Comparison of ENCODE assay signal across 17 cellular contexts in the genomic region with DNA sequence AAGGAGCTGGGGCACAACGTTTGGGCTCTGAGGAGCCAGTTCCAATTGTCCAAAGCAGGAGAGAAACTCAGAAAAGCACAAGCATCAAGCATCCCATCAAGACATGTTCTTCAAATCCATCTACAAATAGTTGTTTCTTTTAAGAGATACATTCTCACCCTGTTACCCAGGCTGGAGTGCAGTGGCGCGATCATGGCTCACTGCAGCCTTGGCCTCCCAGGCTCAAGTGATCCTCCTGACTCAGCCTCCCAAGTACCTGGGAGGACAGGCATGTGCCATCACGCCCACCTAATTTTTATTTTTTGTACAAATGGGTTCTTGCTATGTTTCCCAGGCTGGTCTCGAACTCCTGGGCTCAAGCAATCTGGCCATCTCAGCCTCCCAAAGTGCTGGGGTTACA. TPM values are rescaled to one million over a fixed set of nuclear protein-coding genes. Genes with fewer than 3 reads are reported as not detected.
A peak's percentile ranks its signal among the peaks of the same experiment; 100 is the strongest.
DNase-seq lines count a peak whose midpoint lies in the region; ATAC-seq and TF ChIP-seq lines count a peak whose summit lies in the region.
"Had no signal": no experiment of that assay in that cellular context is flagged by ENCODE, and none has a peak within 500 bp of the region (broad histone marks: within the 10 kb centered on the region; RNA-seq: fewer than 3 reads in every experiment).

No MANE protein-coding gene starts in this region.

- H2BK12ac ChIP-seq in neuronal stem cell (ENCODE audit: low read length) = no peak overlapping the region

- no peak overlapping the region for H2AK5ac ChIP-seq in neuronal stem cell (ENCODE audit: low read depth, low read length)

- H3K4me2 ChIP-seq in neuronal stem cell (ENCODE audit: insufficient read depth, low read length, poor library complexity, severe bottlenecking) = no peak overlapping the region
- H3K4me2 ChIP-seq: BLaER1, GM23338 had no signal

- peak overlapping the region in 2 of 7 donors; percentile 30 to 45 for H3K27ac Mint-ChIP-seq in CD14-positive monocyte
- H3K27ac Mint-ChIP-seq in stimulated activated naive B cell treated with anti-CD40 and anti-IgM and Interleukin-4, amounts not matched to agents 10 μg/mL and 1 μg/mL and 100 μg/mL, for 72 hours = peak overlapping the region; percentile 3
- H3K27ac Mint-ChIP-seq: CD4-positive, alpha-beta T cell; GM23338 had no signal

- no peak overlapping the region for H3K4me3 ChIP-seq in neuronal stem cell (ENCODE audit: low read length in 2 of 2)
- H3K4me3 ChIP-seq: BLaER1, GM23338 had no signal

- no peak for TF ChIP-seq CTCF in CD14-positive monocyte (IDR thresholded peaks at IDR 0.05)

- H3K23ac ChIP-seq in neuronal stem cell (ENCODE audit: low read depth, low read length, poor library complexity) = peak overlapping the region; percentile 55

- H2AFZ ChIP-seq in neuronal stem cell (ENCODE audit: low read length) = no peak overlapping the region
- H2AFZ ChIP-seq: GM23338 had no signal

- no peak overlapping the region for H3K18ac ChIP-seq in neuronal stem cell (ENCODE audit: low read length)

- H3K4me1 Mint-ChIP-seq in CD14-positive monocyte = no peaks in the 10 kb centered on the region
- peaks cover 0 to under 1% of the 10 kb centered on the region in 2 donors for H3K4me1 Mint-ChIP-seq in stimulated activated naive B cell treated with anti-CD40 and anti-IgM and Interleukin-4, amounts not matched to agents 10 μg/mL and 1 μg/mL and 100 μg/mL, for 72 hours
- H3K4me1 Mint-ChIP-seq: GM23338 had no signal

- H3K36me3 Mint-ChIP-seq in CD14-positive monocyte = peaks cover 43 to 73% of the 10 kb centered on the region in 2 donors
- peaks cover 28 to 30% of the 10 kb centered on the region in 2 donors for H3K36me3 Mint-ChIP-seq in stimulated activated naive B cell treated with anti-CD40 and anti-IgM and Interleukin-4, amounts not matched to agents 10 μg/mL and 1 μg/mL and 100 μg/mL, for 72 hours

- ATAC-seq in stimulated activated naive B cell treated with anti-CD40 and anti-IgM and Interleukin-4, amounts not matched to agents 10 μg/mL and 1 μg/mL and 100 μg/mL, for 72 hours (replicated peaks) = no peak
- ATAC-seq: GM23338 had no signal

- H3K27me3 Mint-ChIP-seq in CD14-positive monocyte (ENCODE audit: low read depth in 3 of 3) = no peaks in the 10 kb centered on the region
- H3K27me3 Mint-ChIP-seq in stimulated activated naive B cell treated with anti-CD40 and anti-IgM and Interleukin-4, amounts not matched to agents 10 μg/mL and 1 μg/mL and 100 μg/mL, for 72 hours = no peaks in the 10 kb centered on the region
- H3K27me3 Mint-ChIP-seq: CD4-positive, alpha-beta T cell had no signal

- H3K27ac ChIP-seq in neuronal stem cell (replicated peaks; ENCODE audit: low read length) = no peak overlapping the region
- H3K27ac ChIP-seq: BLaER1 had no signal

- peaks cover 0 to 6% of the 10 kb centered on the region in 2 donors for H3K9me3 ChIP-seq in neuronal stem cell (replicated peaks in 1 of 2; ENCODE audit: control insufficient read depth in 2 of 2, insufficient read depth in 1 of 2, low read depth in 1 of 2, low read length in 2 of 2)

- intact Hi-C loops in CD14-positive monocyte (cut with micrococcal nuclease) = no loop called here

- no peak overlapping the region for H3K9ac ChIP-seq in neuronal stem cell (ENCODE audit: low read depth, low read length, poor library complexity)
- H3K9ac ChIP-seq: BLaER1 had no signal

- no peaks in the 10 kb centered on the region for H3K27me3 ChIP-seq in neuronal stem cell (ENCODE audit: control insufficient read depth in 3 of 3, insufficient read depth in 3 of 3, low read depth in 1 of 3, low read length in 3 of 3)
- H3K27me3 ChIP-seq: BLaER1 had no signal

- WGBS in neuronal stem cell (ENCODE audit: extremely low coverage in 2 of 2, insufficient read length in 2 of 2, insufficient replicate concordance in 1 of 2), 2 donors = no CpG with 5 or more reads among the region's 5 CpGs

- no peak overlapping the region for H2BK120ac ChIP-seq in neuronal stem cell (ENCODE audit: low read depth, low read length)

- no peak overlapping the region for H3K4ac ChIP-seq in neuronal stem cell (ENCODE audit: low read length)

- H3K14ac ChIP-seq in neuronal stem cell (ENCODE audit: low read length) = no peak overlapping the region

- no peak overlapping the region for H4K8ac ChIP-seq in neuronal stem cell (ENCODE audit: low read depth, low read length)

- peaks cover 0 to 4% (median 0%) of the 10 kb centered on the region in 7 donors for H3K9me3 Mint-ChIP-seq in CD14-positive monocyte
- no peaks in the 10 kb centered on the region for H3K9me3 Mint-ChIP-seq in stimulated activated naive B cell treated with anti-CD40 and anti-IgM and Interleukin-4, amounts not matched to agents 10 μg/mL and 1 μg/mL and 100 μg/mL, for 72 hours
- H3K9me3 Mint-ChIP-seq: CD4-positive, alpha-beta T cell; GM23338 had no signal

- no peak overlapping the region for H3K4me3 Mint-ChIP-seq in CD14-positive monocyte
- no peak overlapping the region for H3K4me3 Mint-ChIP-seq in stimulated activated naive B cell treated with anti-CD40 and anti-IgM and Interleukin-4, amounts not matched to agents 10 μg/mL and 1 μg/mL and 100 μg/mL, for 72 hours
- H3K4me3 Mint-ChIP-seq: CD4-positive, alpha-beta T cell; GM23338 had no signal

- H2BK5ac ChIP-seq in neuronal stem cell (ENCODE audit: low read length) = no peak overlapping the region

- H4K91ac ChIP-seq in neuronal stem cell (ENCODE audit: low read depth, low read length, poor library complexity) = no peak overlapping the region

- H3K4me1 ChIP-seq in neuronal stem cell (ENCODE audit: control insufficient read depth in 2 of 2, insufficient read depth in 1 of 2, low read depth in 1 of 2, low read length in 2 of 2) = no peaks in the 10 kb centered on the region

- H2BK15ac ChIP-seq in neuronal stem cell (ENCODE audit: low read length) = no peak overlapping the region

- peaks cover 23% of the 10 kb centered on the region for H3K79me1 ChIP-seq in neuronal stem cell (ENCODE audit: low read depth, low read length)

- DNase-seq in activated CD8-positive, alpha-beta memory T cell treated with anti-CD3 and anti-CD28 coated beads, Interleukin-2, amount 50 U/mL, for 48 hours = peak; percentile 25
- no peak for DNase-seq in activated CD8-positive, alpha-beta memory T cell treated with anti-CD3 and anti-CD28 coated beads, Interleukin-2, amount 50 U/mL, for 4 hours
- DNase-seq in CD14-positive monocyte (ENCODE audit: low spot score) = peak; percentile 10
- no peak for DNase-seq in neuronal stem cell (ENCODE audit: low spot score)
- no peak for DNase-seq in stimulated activated naive B cell treated with anti-CD40 and anti-IgM and Interleukin-4, amounts not matched to agents 10 μg/mL and 1 μg/mL and 100 μg/mL, for 72 hours
- no peak for DNase-seq in SW 1271 (lab: John Stamatoyannopoulos, UW)
- no peak for DNase-seq in kidney glomerular epithelial cell (lab: John Stamatoyannopoulos, UW)
- DNase-seq in central memory CD4-positive, alpha-beta T cell = no peak
- DNase-seq: 8988T; AML-193; Calu3; CD4-positive, alpha-beta T cell; DMS 273 treated with DMSO at 0.1 percent for 48 hours; DMS79 treated with DMSO at 0.1 percent for 48 hours; EL had no signal

- peaks cover 31 to 73% of the 10 kb centered on the region in 2 donors for H3K36me3 ChIP-seq in neuronal stem cell (replicated peaks in 1 of 2; ENCODE audit: control insufficient read depth in 2 of 2, insufficient read depth in 2 of 2, low read length in 2 of 2)

RNA-seq across cellular contexts. Expression of a gene that starts 18.1 kb away (rescaled TPM):
- polyA plus RNA-seq in CD14-positive monocyte = 10 to 100 TPM; 10.0 to 10.5 TPM
- 42.9 TPM for polyA plus RNA-seq in neuronal stem cell (2013, experiment 1 of 2)
- 44.3 TPM for polyA plus RNA-seq in neuronal stem cell (2013, experiment 2 of 2)

Comparison
In these comparisons a context has a peak if more than half of its experiments do, and no peak if none do; other contexts are left out.
1. DNase-seq: peak in activated CD8-positive, alpha-beta memory T cell treated with anti-CD3 and anti-CD28 coated beads, Interleukin-2, amount 50 U/mL, for 48 hours (single experiment) and CD14-positive monocyte (single experiment); none in activated CD8-positive, alpha-beta memory T cell treated with anti-CD3 and anti-CD28 coated beads, Interleukin-2, amount 50 U/mL, for 4 hours (single experiment), neuronal stem cell (single experiment), stimulated activated naive B cell treated with anti-CD40 and anti-IgM and Interleukin-4, amounts not matched to agents 10 μg/mL and 1 μg/mL and 100 μg/mL, for 72 hours (single experiment), SW 1271 (0 of 2), kidney glomerular epithelial cell (single experiment) and central memory CD4-positive, alpha-beta T cell (single experiment).